In genomic region chr4:137510866-137511265, GRCh38 we compare ENCODE assay signal across 10 cellular contexts. TPM values are rescaled to one million over a fixed set of nuclear protein-coding genes. Genes with fewer than 3 reads are reported as not detected.
DNase-seq lines count a peak whose midpoint lies in the region; TF ChIP-seq lines count a peak whose summit lies in the region.
"Had no signal": no experiment of that assay in that cellular context is flagged by ENCODE, and none has a peak within 500 bp of the region (broad histone marks: within the 10 kb centered on the region; RNA-seq: fewer than 3 reads in every experiment).

No MANE protein-coding gene starts in this region.

- no peaks in the 10 kb centered on the region for H4K20me1 ChIP-seq in SK-N-SH (ENCODE audit: insufficient read depth)

- H2AFZ ChIP-seq in SK-N-SH (ENCODE audit: low read depth): peak overlapping the region; percentile 37

- TF ChIP-seq RAD21 in SK-N-SH (IDR thresholded peaks at IDR 0.05; ENCODE audit: low read length): no peak

- H3K4me3 ChIP-seq in SK-N-SH (ENCODE audit: low read depth in 2 of 2, low read length in 1 of 2) (no peak overlapping the region; a peak in 1 of 4 replicates), vagina (no peak overlapping the region)

- no peaks in the 10 kb centered on the region for H3K9me2 ChIP-seq in SK-N-SH

- DNase-seq in SIG-M5 treated with dmso at 0.1 percent for 504 hours (lab: John Stamatoyannopoulos, UW; ENCODE audit: unreplicated experiment) (peak; percentile 2), SIG-M5 (lab: John Stamatoyannopoulos, UW) (no peak), SK-N-SH (no peak), iPS DF 19.7 (ENCODE audit: low read depth, low spot score) (peak; percentile 40), vagina (ENCODE audit: extremely low spot score in 2 of 2) (no peak), C1 segment of cervical spinal cord (lab: John Stamatoyannopoulos, UW) (no peak), midbrain (lab: John Stamatoyannopoulos, UW) (no peak)
- no peak for DNase-seq in activated CD4-positive, alpha-beta T cell treated with anti-CD3 and anti-CD28 coated beads, Interleukin-2, amount 50 U/mL, for 1 hour
- DNase-seq: activated CD4-positive, CD25-positive, alpha-beta regulatory T cell had no signal

- H3K4me1 ChIP-seq in SK-N-SH (ENCODE audit: control insufficient read depth in 1 of 2, insufficient read depth in 2 of 2, low read depth in 1 of 2, low read length in 1 of 2) (peaks cover 6 to 8% of the 10 kb centered on the region in 2 experiments; a peak in 2 of 4 replicates), vagina (no peaks in the 10 kb centered on the region)

- intact Hi-C loops in vagina (cut with DNase I): no loop called here

- peaks cover 26% of the 10 kb centered on the region for H3F3A ChIP-seq in SK-N-SH (replicated peaks; ENCODE audit: insufficient read depth)

- H3K27me3 ChIP-seq in SK-N-SH (ENCODE audit: insufficient read depth) (no peaks in the 10 kb centered on the region), vagina (no peaks in the 10 kb centered on the region)

- H3K9me3 ChIP-seq in SK-N-SH (no peaks in the 10 kb centered on the region), vagina (no peaks in the 10 kb centered on the region)

- POLR2A ChIA-PET in SK-N-SH (lab: Yijun Ruan, JAX): no interaction called here

- H3K9ac ChIP-seq in SK-N-SH: no peak overlapping the region; the same call in 1 of the 2 replicates

- peak overlapping the region; percentile 73 to 83; a peak in 3 of 4 replicates for H3K27ac ChIP-seq in SK-N-SH (ENCODE audit: low read depth in 2 of 2, low read length in 1 of 2)
- H3K27ac ChIP-seq in vagina: peak overlapping the region; percentile 65
- H3K27ac ChIP-seq: C4-2B had no signal

- CTCF ChIA-PET in SK-N-SH (lab: Yijun Ruan, JAX): interaction anchor here (1.7 kb wide), 1 partner anchor 8 kb away, joined by 5 read pairs; no protein-coding TSS in a partner anchor

- no peaks in the 10 kb centered on the region for H3K79me2 ChIP-seq in SK-N-SH (ENCODE audit: insufficient read depth)

- H3K36me3 ChIP-seq in SK-N-SH (replicated peaks in 1 of 2; ENCODE audit: control insufficient read depth in 1 of 2, insufficient read depth in 2 of 2, low read length in 1 of 2) (no peaks in the 10 kb centered on the region), vagina (no peaks in the 10 kb centered on the region)

- peak overlapping the region; percentile 11 for H3K4me2 ChIP-seq in SK-N-SH

- TF ChIP-seq CTCF in SK-N-SH (IDR thresholded peaks at IDR 0.05): no peak
- no peak for TF ChIP-seq CTCF in vagina (IDR thresholded peaks at IDR 0.05)

- peak in 1 of 2 experiments; percentile 76; a peak in 1 of 4 replicates for TF ChIP-seq EP300 in SK-N-SH (IDR thresholded peaks at IDR 0.05; ENCODE audit: borderline replicate concordance in 1 of 2, low read depth in 1 of 2, low read length in 1 of 2)

- no peak for TF ChIP-seq POLR2A in vagina (IDR thresholded peaks at IDR 0.05)

TF ChIP-seq in SK-N-SH, 30 proteins besides CTCF, POLR2A, EP300 and RAD21 (continues in another document):
- TF ChIP-seq RXRA (IDR thresholded peaks at IDR 0.05; ENCODE audit: borderline replicate concordance, low read depth): 0 out of 2 replicates have a peak, but pooled peaks have one; percentile 21
- peak; percentile 37; the same call in 1 of the 2 replicates for TF ChIP-seq TAF1 (IDR thresholded peaks at IDR 0.05; ENCODE audit: borderline replicate concordance, low read depth, low read length)
- TF ChIP-seq RCOR1 (IDR thresholded peaks at IDR 0.05; ENCODE audit: low read length): no peak
- no peak for TF ChIP-seq RFX5 (IDR thresholded peaks at IDR 0.05; ENCODE audit: low read length)
- TF ChIP-seq ZBTB33 (IDR thresholded peaks at IDR 0.05; ENCODE audit: borderline replicate concordance, low read depth): no peak
- no peak for TF ChIP-seq USF2 (IDR thresholded peaks at IDR 0.05; ENCODE audit: borderline replicate concordance, low read depth, low read length)
- no peak for TF ChIP-seq GATA2 (CRISPR knock-in tag; IDR thresholded peaks at IDR 0.05)
- TF ChIP-seq REST (IDR thresholded peaks at IDR 0.05; ENCODE audit: low read depth, low read length): no peak
- no peak for TF ChIP-seq FOXJ3 (CRISPR knock-in tag; IDR thresholded peaks at IDR 0.05)
- TF ChIP-seq SIN3A (IDR thresholded peaks at IDR 0.05; ENCODE audit: borderline replicate concordance, low read depth, low read length): no peak
- no peak for TF ChIP-seq SMC3 (IDR thresholded peaks at IDR 0.05; ENCODE audit: low read depth, low read length)
- peak; percentile 51; the same call in 1 of the 2 replicates for TF ChIP-seq NFIC (IDR thresholded peaks at IDR 0.05; ENCODE audit: borderline replicate concordance)
- peak; percentile 93 for TF ChIP-seq JUND (IDR thresholded peaks at IDR 0.05)
- TF ChIP-seq EZH2phosphoT487 (IDR thresholded peaks at IDR 0.05; ENCODE audit: borderline replicate concordance, low read depth): no peak
- no peak for TF ChIP-seq FOXM1 (IDR thresholded peaks at IDR 0.05; ENCODE audit: low read depth)
- TF ChIP-seq FOSL2 (IDR thresholded peaks at IDR 0.05; ENCODE audit: borderline replicate concordance, low read depth): peak; percentile 96
- no peak for TF ChIP-seq MXI1 (IDR thresholded peaks at IDR 0.05; ENCODE audit: low read depth, low read length)
- no peak for TF ChIP-seq ELF1 (IDR thresholded peaks at IDR 0.05)
- TF ChIP-seq CHD2 (IDR thresholded peaks at IDR 0.05; ENCODE audit: low read length, partially characterized antibody): no peak
- peak; percentile 70; the same call in 1 of the 2 replicates for TF ChIP-seq POLR2AphosphoS5 (IDR thresholded peaks at IDR 0.05; ENCODE audit: low read depth, low read length)
- peak; percentile 72 for TF ChIP-seq PBX3 (IDR thresholded peaks at IDR 0.05)

RNA-seq across cellular contexts. Expression of gene PCDH18, which starts 21.4 kb away (rescaled TPM):
- polyA plus RNA-seq in SK-N-SH (2012; rRNA removed): 25.0 and 37.5 TPM in 2 replicates
- polyA plus RNA-seq in SK-N-SH (2012; cell fraction: cytosol; rRNA removed): 26.5 and 30.9 TPM in 2 replicates
- polyA plus RNA-seq in SK-N-SH (2012; cell fraction: nucleus; rRNA removed): 29.4 and 37.0 TPM in 2 replicates
- 32.9 TPM for total RNA-seq in vagina

Comparison
In these comparisons a context has a peak if more than half of its experiments do, and no peak if none do; other contexts are left out.
1. DNase-seq: peak in SIG-M5 treated with dmso at 0.1 percent for 504 hours (single experiment) and iPS DF 19.7 (single experiment); none in SIG-M5 (single experiment), SK-N-SH (single experiment), vagina (0 of 2), C1 segment of cervical spinal cord (0 of 14), activated CD4-positive, alpha-beta T cell treated with anti-CD3 and anti-CD28 coated beads, Interleukin-2, amount 50 U/mL, for 1 hour (single experiment) and midbrain (single experiment).